Comparison of ENCODE assay signal across 8 cellular contexts in the genomic region with DNA sequence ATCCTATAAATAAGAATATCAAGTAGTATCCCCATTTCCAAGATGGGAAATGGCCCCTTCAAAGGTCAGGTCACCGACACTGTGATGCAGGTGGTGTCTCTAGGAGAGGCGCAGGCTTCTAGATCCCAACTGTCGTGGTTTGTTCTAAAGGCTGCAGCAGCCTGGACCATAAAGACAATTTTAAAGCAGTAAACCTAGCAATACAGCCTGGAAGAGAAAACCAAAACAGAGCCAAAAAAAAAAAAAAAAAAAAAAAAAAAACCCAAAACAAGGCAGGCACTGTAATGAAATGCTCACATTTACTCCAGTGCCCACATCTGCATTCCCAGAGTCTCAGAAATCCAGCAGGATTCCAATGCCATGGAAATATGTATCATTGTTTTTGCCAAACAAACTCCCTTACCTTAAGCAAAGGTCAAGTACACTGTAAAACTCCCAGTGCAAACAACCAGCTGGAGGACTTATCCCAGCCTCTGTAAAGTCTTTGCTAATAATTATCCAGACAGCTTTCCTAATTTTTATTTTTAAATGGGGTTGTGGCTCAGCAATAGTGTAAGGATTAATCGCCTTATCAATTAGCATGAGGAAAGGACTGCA.
DNase-seq lines count a peak whose midpoint lies in the region; ATAC-seq and TF ChIP-seq lines count a peak whose summit lies in the region.

No MANE protein-coding gene starts in this region.

- peak overlapping the region; percentile 30 for H3K27ac Mint-ChIP-seq in activated T-cell treated with anti-CD3 and anti-CD28 coated beads, Interleukin-2, amount 50 U/mL, for 24 hours

- in situ Hi-C loops in ACHN (cut with HindIII; ENCODE audit: low pct_ligation_motif_present, low pct_unique_long_range_greater_than_20kb, low sequenced_read_pairs), result no loop called here

- H3K9me3 ChIP-seq in ascending aorta (no peaks in the 10 kb centered on the region), lung (ENCODE audit: control insufficient read depth in 2 of 2, insufficient read depth in 1 of 2, low read length in 1 of 2) (no peaks in the 10 kb centered on the region), tibial nerve (no peaks in the 10 kb centered on the region)

- H3K27ac ChIP-seq in ascending aorta, result peak overlapping the region; percentile 86 to 89
- H3K27ac ChIP-seq in lung (ENCODE audit: low read depth in 1 of 2, low read length in 1 of 2), result peak overlapping the region; percentile 61 to 89
- H3K27ac ChIP-seq in tibial nerve, result peak overlapping the region; percentile 74 to 97 (median 84)

- no peak for DNase-seq in activated T-cell treated with anti-CD3 and anti-CD28 coated beads, Interleukin-2, amount 50 U/mL, for 24 hours
- DNase-seq in activated T-cell treated with anti-CD3 and anti-CD28 coated beads, Interleukin-2, amount 50 U/mL, for 48 hours, result no peak
- no peak for DNase-seq in ascending aorta (ENCODE audit: low spot score in 2 of 2)
- no peak for DNase-seq in lung (ENCODE audit: low spot score)
- DNase-seq in tibial nerve (ENCODE audit: low spot score in 2 of 2), result no peak
- no peak for DNase-seq in ACHN
- no peak for DNase-seq in DMS114 treated with DMSO at 0.1 percent for 48 hours (lab: John Stamatoyannopoulos, UW; ENCODE audit: unreplicated experiment)

- no peak for TF ChIP-seq POLR2A in tibial nerve (IDR thresholded peaks at IDR 0.05)

- TF ChIP-seq CTCF in ascending aorta (IDR thresholded peaks at IDR 0.05), result no peak
- TF ChIP-seq CTCF in lung (IDR thresholded peaks at IDR 0.05; ENCODE audit: control extremely low read depth, extremely low read depth), result no peak
- TF ChIP-seq CTCF in tibial nerve (IDR thresholded peaks at IDR 0.05), result no peak

- H3K4me1 ChIP-seq in ascending aorta (peaks cover 3 to 7% of the 10 kb centered on the region in 2 donors), lung (ENCODE audit: control insufficient read depth in 2 of 2, insufficient read depth in 2 of 2, low read length in 2 of 2) (peaks cover 5 to 8% of the 10 kb centered on the region in 2 donors), tibial nerve (peaks cover 0 to 52% (median 26%) of the 10 kb centered on the region in 4 donors)

- H3K27me3 ChIP-seq in ascending aorta (no peaks in the 10 kb centered on the region), lung (ENCODE audit: control insufficient read depth, insufficient read depth) (no peaks in the 10 kb centered on the region), tibial nerve (no peaks in the 10 kb centered on the region)

- intact Hi-C loops in ascending aorta (cut with DNase I), result loop anchor here (5.0 to 10.0 kb wide), 5 partner anchors 192 to 1908 kb away; a partner anchor contains a TSS

- H3K27me3 Mint-ChIP-seq in activated T-cell treated with anti-CD3 and anti-CD28 coated beads, Interleukin-2, amount 50 U/mL, for 24 hours, result no peaks in the 10 kb centered on the region

- H3K4me3 Mint-ChIP-seq in activated T-cell treated with anti-CD3 and anti-CD28 coated beads, Interleukin-2, amount 50 U/mL, for 24 hours, result peak overlapping the region; percentile 54

- ATAC-seq in lung (ENCODE audit: insufficient read depth, low FRiP score) (no peak), HG03439 (IDR thresholded peaks at IDR 0.05; ENCODE audit: unreplicated experiment) (no peak)

- H3K4me3 ChIP-seq in ascending aorta, result peak overlapping the region; percentile 37 to 59
- no peak overlapping the region for H3K4me3 ChIP-seq in lung
- peak overlapping the region in 3 of 4 donors; percentile 18 to 49 (median 48) for H3K4me3 ChIP-seq in tibial nerve

- H3K36me3 Mint-ChIP-seq in activated T-cell treated with anti-CD3 and anti-CD28 coated beads, Interleukin-2, amount 50 U/mL, for 24 hours (ENCODE audit: low read depth), result no peaks in the 10 kb centered on the region

- no peak for TF ChIP-seq EP300 in tibial nerve (IDR thresholded peaks at IDR 0.05)

- WGBS in lung, 2 donors, result 75 to 80% methylated on average over 4 of the region's 4 CpGs
- 55 to 63% methylated on average over 4 of the region's 4 CpGs for WGBS in tibial nerve, 2 donors

- peaks cover 15% of the 10 kb centered on the region for H3K4me1 Mint-ChIP-seq in activated T-cell treated with anti-CD3 and anti-CD28 coated beads, Interleukin-2, amount 50 U/mL, for 24 hours (ENCODE audit: low read depth)

- H3K36me3 ChIP-seq in ascending aorta, result no peaks in the 10 kb centered on the region
- H3K36me3 ChIP-seq in lung (ENCODE audit: control insufficient read depth in 2 of 2, insufficient read depth in 2 of 2, low read length in 2 of 2), result no peaks in the 10 kb centered on the region
- H3K36me3 ChIP-seq in tibial nerve, result no peaks in the 10 kb centered on the region

- no peaks in the 10 kb centered on the region for H3K9me3 Mint-ChIP-seq in activated T-cell treated with anti-CD3 and anti-CD28 coated beads, Interleukin-2, amount 50 U/mL, for 24 hours
